16 cellular contexts compared by ENCODE assay signal in the genomic region with DNA sequence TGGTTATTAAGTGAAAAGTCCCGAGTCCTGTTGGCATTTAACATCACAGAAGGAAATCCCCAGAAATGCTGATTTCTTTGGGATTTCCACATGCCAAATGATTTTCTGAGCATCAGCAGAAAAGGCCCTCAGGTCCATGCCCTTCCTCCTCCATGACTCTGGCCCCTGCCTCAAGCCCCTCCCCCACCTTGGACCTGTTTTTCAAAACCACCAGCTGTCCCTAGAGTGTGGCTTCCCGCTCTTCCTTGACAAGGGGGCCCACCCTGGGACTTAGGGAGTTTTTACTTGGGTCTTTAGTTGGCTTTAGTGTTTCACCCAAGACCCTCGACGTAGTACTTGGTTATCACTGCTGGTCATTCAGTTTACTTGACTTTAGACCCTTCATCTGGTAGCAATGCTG.
A peak's percentile ranks its signal among the peaks of the same experiment; 100 is the strongest.
DNase-seq lines count a peak whose midpoint lies in the region; ATAC-seq and TF ChIP-seq lines count a peak whose summit lies in the region.
"Had no signal": no experiment of that assay in that cellular context is flagged by ENCODE, and none has a peak within 500 bp of the region (broad histone marks: within the 10 kb centered on the region; RNA-seq: fewer than 3 reads in every experiment).

No MANE protein-coding gene starts in this region.

- H3K27me3 ChIP-seq in WERI-Rb-1 (ENCODE audit: insufficient read depth, low read depth, severe bottlenecking) (no peaks in the 10 kb centered on the region), endodermal cell (ENCODE audit: control insufficient read depth, insufficient read depth, low read length, poor library complexity, severe bottlenecking) (no peaks in the 10 kb centered on the region)

- H3K4me1 ChIP-seq in endodermal cell (ENCODE audit: control insufficient read depth, insufficient read depth, low read length), result no peaks in the 10 kb centered on the region

- H3K36me3 ChIP-seq in WERI-Rb-1 (no peaks in the 10 kb centered on the region), endodermal cell (ENCODE audit: control insufficient read depth, insufficient read depth, low read length) (no peaks in the 10 kb centered on the region)

- H3K9me3 Mint-ChIP-seq in endodermal cell (no peaks in the 10 kb centered on the region), glutamatergic neuron (ENCODE audit: unreplicated experiment) (peaks cover 3% of the 10 kb centered on the region)
- H3K9me3 Mint-ChIP-seq: CD4-positive, alpha-beta memory T cell had no signal

- no peak overlapping the region; the same call in 1 of the 2 replicates for H3K27ac ChIP-seq in WERI-Rb-1
- no peak overlapping the region for H3K27ac ChIP-seq in endodermal cell (ENCODE audit: low read depth, low read length)
- H3K27ac ChIP-seq: 22Rv1, C4-2B, KMS-11 had no signal

- ATAC-seq in GM18517 (IDR thresholded peaks at IDR 0.05; ENCODE audit: unreplicated experiment) (no peak), GM18868 (IDR thresholded peaks at IDR 0.05; ENCODE audit: unreplicated experiment) (no peak)

- H3K4me3 ChIP-seq in WERI-Rb-1 (ENCODE audit: low read depth, low read length), result no peak overlapping the region
- H3K4me3 ChIP-seq in endodermal cell (ENCODE audit: low read length), result no peak overlapping the region

- H3K36me3 Mint-ChIP-seq in endodermal cell (ENCODE audit: low read depth), result no peaks in the 10 kb centered on the region
- no peaks in the 10 kb centered on the region for H3K36me3 Mint-ChIP-seq in glutamatergic neuron (ENCODE audit: unreplicated experiment)

- WGBS in endodermal cell (ENCODE audit: insufficient coverage in 1 of 2, insufficient read length in 1 of 2), 2 experiments, result 96 to 100% methylated on average over 1 to 4 of the region's 4 CpGs

- no peak overlapping the region for H3K4me3 Mint-ChIP-seq in endodermal cell
- no peak overlapping the region for H3K4me3 Mint-ChIP-seq in glutamatergic neuron (ENCODE audit: unreplicated experiment)
- H3K4me3 Mint-ChIP-seq: B cell; CD4-positive, alpha-beta memory T cell had no signal

- no peak for TF ChIP-seq CTCF in WERI-Rb-1 (IDR thresholded peaks at IDR 0.05; ENCODE audit: low read depth, low read length)
- TF ChIP-seq CTCF in endodermal cell (conservative IDR thresholded peaks at IDR 0.05), result no peak
- TF ChIP-seq CTCF in glutamatergic neuron (IDR thresholded peaks at IDR 0.05; ENCODE audit: partially characterized antibody, unreplicated experiment), result no peak

- H3K27me3 Mint-ChIP-seq in endodermal cell (ENCODE audit: insufficient read depth) (no peaks in the 10 kb centered on the region), glutamatergic neuron (ENCODE audit: unreplicated experiment) (no peaks in the 10 kb centered on the region)
- H3K27me3 Mint-ChIP-seq: CD4-positive, alpha-beta memory T cell had no signal

- H3K9me3 ChIP-seq in WERI-Rb-1 (ENCODE audit: severe bottlenecking), result peaks cover 4% of the 10 kb centered on the region
- H3K9me3 ChIP-seq in endodermal cell (ENCODE audit: control insufficient read depth, low read length), result no peaks in the 10 kb centered on the region

- H3K9ac ChIP-seq in endodermal cell (ENCODE audit: extremely low read depth, low read length, poor library complexity, severe bottlenecking), result no peak overlapping the region
- H3K9ac ChIP-seq: KMS-11 had no signal

- no peak overlapping the region for H3K27ac Mint-ChIP-seq in endodermal cell
- H3K27ac Mint-ChIP-seq in glutamatergic neuron (ENCODE audit: unreplicated experiment), result no peak overlapping the region
- H3K27ac Mint-ChIP-seq: B cell had no signal

- H3K4me1 Mint-ChIP-seq in endodermal cell, result peaks cover 8% of the 10 kb centered on the region
- peaks cover 4% of the 10 kb centered on the region for H3K4me1 Mint-ChIP-seq in glutamatergic neuron (ENCODE audit: low read depth, unreplicated experiment)

- DNase-seq in DMS 273 (lab: John Stamatoyannopoulos, UW; ENCODE audit: unreplicated experiment) (peak; percentile 10), DMS 273 treated with DMSO at 0.1 percent for 48 hours (lab: John Stamatoyannopoulos, UW) (no peak), WERI-Rb-1 (peak; percentile 36), endodermal cell (peak; percentile 60), glutamatergic neuron (no peak)
- DNase-seq: CD4-positive, alpha-beta memory T cell; DMS53; DND-41; EL; HCEC 1CT had no signal

Comparison
In these comparisons a context has a peak if more than half of its experiments do, and no peak if none do; other contexts are left out.
1. DNase-seq: peak in DMS 273 (single experiment), WERI-Rb-1 (single experiment) and endodermal cell (single experiment); none in DMS 273 treated with DMSO at 0.1 percent for 48 hours (single experiment) and glutamatergic neuron (single experiment).